Comparison of ENCODE assay signal across 2 cellular contexts in the genomic region with DNA sequence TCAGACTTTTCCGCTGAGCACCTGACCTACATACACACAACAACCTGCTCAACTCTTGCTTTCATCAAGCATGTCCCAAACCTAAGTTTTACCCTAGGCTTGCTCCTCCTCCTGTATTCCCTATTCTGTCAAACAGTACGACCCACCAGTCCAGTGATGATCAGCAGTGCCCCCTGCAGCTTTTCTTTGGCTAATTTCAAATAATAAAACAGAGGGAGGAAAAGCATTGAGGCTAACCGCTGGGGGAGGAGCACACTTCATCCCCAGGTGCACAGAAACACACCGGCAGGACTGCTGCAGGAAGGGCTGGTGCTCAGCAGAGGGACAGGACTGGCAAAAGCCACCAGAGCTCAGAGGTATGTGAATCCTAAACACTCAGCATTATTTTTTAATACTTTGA.
TF ChIP-seq lines count a peak whose summit lies in the region.

No MANE protein-coding gene starts in this region.

TF ChIP-seq in A549, 52 proteins besides CTCF, POLR2A, EP300 and RAD21 (continued from another document):
- TF ChIP-seq, protein P1, sequence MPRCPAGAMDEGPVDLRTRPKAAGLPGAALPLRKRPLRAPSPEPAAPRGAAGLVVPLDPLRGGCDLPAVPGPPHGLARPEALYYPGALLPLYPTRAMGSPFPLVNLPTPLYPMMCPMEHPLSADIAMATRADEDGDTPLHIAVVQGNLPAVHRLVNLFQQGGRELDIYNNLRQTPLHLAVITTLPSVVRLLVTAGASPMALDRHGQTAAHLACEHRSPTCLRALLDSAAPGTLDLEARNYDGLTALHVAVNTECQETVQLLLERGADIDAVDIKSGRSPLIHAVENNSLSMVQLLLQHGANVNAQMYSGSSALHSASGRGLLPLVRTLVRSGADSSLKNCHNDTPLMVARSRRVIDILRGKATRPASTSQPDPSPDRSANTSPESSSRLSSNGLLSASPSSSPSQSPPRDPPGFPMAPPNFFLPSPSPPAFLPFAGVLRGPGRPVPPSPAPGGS (IDR thresholded peaks at IDR 0.05) = no peak
- TF ChIP-seq TFCP2L1 (CRISPR knock-in tag; IDR thresholded peaks at IDR 0.05) = no peak
- TF ChIP-seq, protein P2, sequence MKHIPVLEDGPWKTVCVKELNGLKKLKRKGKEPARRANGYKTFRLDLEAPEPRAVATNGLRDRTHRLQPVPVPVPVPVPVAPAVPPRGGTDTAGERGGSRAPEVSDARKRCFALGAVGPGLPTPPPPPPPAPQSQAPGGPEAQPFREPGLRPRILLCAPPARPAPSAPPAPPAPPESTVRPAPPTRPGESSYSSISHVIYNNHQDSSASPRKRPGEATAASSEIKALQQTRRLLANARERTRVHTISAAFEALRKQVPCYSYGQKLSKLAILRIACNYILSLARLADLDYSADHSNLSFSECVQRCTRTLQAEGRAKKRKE (CRISPR knock-in tag; IDR thresholded peaks at IDR 0.05; ENCODE audit: low read depth) = no peak
TF ChIP-seq in A549: peak in this region for 1.

TF ChIP-seq in GM12878, 131 proteins besides CTCF, POLR2A, EP300 and RAD21 (continued from another document):
- TF ChIP-seq, protein P3, sequence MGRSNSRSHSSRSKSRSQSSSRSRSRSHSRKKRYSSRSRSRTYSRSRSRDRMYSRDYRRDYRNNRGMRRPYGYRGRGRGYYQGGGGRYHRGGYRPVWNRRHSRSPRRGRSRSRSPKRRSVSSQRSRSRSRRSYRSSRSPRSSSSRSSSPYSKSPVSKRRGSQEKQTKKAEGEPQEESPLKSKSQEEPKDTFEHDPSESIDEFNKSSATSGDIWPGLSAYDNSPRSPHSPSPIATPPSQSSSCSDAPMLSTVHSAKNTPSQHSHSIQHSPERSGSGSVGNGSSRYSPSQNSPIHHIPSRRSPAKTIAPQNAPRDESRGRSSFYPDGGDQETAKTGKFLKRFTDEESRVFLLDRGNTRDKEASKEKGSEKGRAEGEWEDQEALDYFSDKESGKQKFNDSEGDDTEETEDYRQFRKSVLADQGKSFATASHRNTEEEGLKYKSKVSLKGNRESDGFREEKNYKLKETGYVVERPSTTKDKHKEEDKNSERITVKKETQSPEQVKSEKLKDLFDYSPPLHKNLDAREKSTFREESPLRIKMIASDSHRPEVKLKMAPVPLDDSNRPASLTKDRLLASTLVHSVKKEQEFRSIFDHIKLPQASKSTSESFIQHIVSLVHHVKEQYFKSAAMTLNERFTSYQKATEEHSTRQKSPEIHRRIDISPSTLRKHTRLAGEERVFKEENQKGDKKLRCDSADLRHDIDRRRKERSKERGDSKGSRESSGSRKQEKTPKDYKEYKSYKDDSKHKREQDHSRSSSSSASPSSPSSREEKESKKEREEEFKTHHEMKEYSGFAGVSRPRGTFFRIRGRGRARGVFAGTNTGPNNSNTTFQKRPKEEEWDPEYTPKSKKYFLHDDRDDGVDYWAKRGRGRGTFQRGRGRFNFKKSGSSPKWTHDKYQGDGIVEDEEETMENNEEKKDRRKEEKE (IDR thresholded peaks at IDR 0.05) = no peak
- TF ChIP-seq SUPT20H (IDR thresholded peaks at IDR 0.05; ENCODE audit: borderline replicate concordance, control insufficient read depth, low read depth, low read length) (no peak), HDGF (IDR thresholded peaks at IDR 0.05) (no peak), HCFC1 (IDR thresholded peaks at IDR 0.05; ENCODE audit: low read length) (no peak)
